In the genomic region with DNA sequence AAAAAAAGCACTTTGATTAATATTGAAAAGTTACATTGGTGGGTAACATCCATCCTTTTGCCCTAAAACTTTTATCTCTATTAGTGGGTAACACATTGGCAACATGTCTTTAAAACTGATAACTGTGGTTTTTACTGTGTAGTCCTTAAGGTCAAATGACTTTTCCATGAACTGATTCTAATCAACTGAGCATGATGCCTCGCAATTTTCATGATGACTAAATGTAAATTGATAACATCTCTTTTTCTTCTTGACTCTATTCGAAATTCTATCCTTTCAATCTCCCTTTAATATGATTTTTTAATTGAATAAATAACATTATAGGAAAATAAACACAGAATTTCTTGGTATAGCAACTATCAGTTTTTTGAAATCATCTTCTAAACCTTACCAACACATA, we compare ENCODE assay signal across 1 cellular context.
TF ChIP-seq lines count a peak whose summit lies in the region.

No MANE protein-coding gene starts in this region.

TF ChIP-seq in K562, 482 proteins besides CTCF, POLR2A, EP300 and RAD21:
- peak; percentile 38; the same call in 1 of the 2 replicates for TF ChIP-seq ARID1B (IDR thresholded peaks at IDR 0.05)
- TF ChIP-seq ZNF695 (CRISPR knock-in tag; IDR thresholded peaks at IDR 0.05), result no peak
- TF ChIP-seq TCF7L2 (IDR thresholded peaks at IDR 0.05; ENCODE audit: low read depth, low read length), result no peak
- TF ChIP-seq YBX1 (IDR thresholded peaks at IDR 0.05), result no peak
- TF ChIP-seq EZH2 (IDR thresholded peaks at IDR 0.05; ENCODE audit: borderline replicate concordance, low read depth, low read length), result no peak
- no peak for TF ChIP-seq HDAC8 (tag; IDR thresholded peaks at IDR 0.05)
- no peak for TF ChIP-seq GABPA (tag; conservative IDR thresholded peaks at IDR 0.05; ENCODE audit: low read depth)
- peak; percentile 26; the same call in 1 of the 2 replicates for TF ChIP-seq TEAD4 (IDR thresholded peaks at IDR 0.05; ENCODE audit: low read length)
- no peak for TF ChIP-seq TEAD4 (CRISPR knock-in tag; IDR thresholded peaks at IDR 0.05; ENCODE audit: borderline replicate concordance)
- TF ChIP-seq, protein P1, sequence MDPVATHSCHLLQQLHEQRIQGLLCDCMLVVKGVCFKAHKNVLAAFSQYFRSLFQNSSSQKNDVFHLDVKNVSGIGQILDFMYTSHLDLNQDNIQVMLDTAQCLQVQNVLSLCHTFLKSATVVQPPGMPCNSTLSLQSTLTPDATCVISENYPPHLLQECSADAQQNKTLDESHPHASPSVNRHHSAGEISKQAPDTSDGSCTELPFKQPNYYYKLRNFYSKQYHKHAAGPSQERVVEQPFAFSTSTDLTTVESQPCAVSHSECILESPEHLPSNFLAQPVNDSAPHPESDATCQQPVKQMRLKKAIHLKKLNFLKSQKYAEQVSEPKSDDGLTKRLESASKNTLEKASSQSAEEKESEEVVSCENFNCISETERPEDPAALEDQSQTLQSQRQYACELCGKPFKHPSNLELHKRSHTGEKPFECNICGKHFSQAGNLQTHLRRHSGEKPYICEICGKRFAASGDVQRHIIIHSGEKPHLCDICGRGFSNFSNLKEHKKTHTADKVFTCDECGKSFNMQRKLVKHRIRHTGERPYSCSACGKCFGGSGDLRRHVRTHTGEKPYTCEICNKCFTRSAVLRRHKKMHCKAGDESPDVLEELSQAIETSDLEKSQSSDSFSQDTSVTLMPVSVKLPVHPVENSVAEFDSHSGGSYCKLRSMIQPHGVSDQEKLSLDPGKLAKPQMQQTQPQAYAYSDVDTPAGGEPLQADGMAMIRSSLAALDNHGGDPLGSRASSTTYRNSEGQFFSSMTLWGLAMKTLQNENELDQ (CRISPR knock-in tag; IDR thresholded peaks at IDR 0.05; ENCODE audit: borderline replicate concordance), result no peak
- TF ChIP-seq, protein P2, sequence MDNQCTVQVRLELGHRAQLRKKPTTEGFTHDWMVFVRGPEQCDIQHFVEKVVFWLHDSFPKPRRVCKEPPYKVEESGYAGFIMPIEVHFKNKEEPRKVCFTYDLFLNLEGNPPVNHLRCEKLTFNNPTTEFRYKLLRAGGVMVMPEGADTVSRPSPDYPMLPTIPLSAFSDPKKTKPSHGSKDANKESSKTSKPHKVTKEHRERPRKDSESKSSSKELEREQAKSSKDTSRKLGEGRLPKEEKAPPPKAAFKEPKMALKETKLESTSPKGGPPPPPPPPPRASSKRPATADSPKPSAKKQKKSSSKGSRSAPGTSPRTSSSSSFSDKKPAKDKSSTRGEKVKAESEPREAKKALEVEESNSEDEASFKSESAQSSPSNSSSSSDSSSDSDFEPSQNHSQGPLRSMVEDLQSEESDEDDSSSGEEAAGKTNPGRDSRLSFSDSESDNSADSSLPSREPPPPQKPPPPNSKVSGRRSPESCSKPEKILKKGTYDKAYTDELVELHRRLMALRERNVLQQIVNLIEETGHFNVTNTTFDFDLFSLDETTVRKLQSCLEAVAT (IDR thresholded peaks at IDR 0.05), result no peak
- peak; percentile 57 for TF ChIP-seq FOSL1 (tag; conservative IDR thresholded peaks at IDR 0.05)
- TF ChIP-seq ZNF551 (CRISPR knock-in tag; IDR thresholded peaks at IDR 0.05), result no peak
- TF ChIP-seq, protein P3, sequence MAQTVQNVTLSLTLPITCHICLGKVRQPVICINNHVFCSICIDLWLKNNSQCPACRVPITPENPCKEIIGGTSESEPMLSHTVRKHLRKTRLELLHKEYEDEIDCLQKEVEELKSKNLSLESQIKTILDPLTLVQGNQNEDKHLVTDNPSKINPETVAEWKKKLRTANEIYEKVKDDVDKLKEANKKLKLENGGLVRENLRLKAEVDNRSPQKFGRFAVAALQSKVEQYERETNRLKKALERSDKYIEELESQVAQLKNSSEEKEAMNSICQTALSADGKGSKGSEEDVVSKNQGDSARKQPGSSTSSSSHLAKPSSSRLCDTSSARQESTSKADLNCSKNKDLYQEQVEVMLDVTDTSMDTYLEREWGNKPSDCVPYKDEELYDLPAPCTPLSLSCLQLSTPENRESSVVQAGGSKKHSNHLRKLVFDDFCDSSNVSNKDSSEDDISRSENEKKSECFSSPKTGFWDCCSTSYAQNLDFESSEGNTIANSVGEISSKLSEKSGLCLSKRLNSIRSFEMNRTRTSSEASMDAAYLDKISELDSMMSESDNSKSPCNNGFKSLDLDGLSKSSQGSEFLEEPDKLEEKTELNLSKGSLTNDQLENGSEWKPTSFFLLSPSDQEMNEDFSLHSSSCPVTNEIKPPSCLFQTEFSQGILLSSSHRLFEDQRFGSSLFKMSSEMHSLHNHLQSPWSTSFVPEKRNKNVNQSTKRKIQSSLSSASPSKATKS (CRISPR knock-in tag; IDR thresholded peaks at IDR 0.05), result no peak
- no peak for TF ChIP-seq U2AF2 (optimal IDR thresholded peaks at IDR 0.05; ENCODE audit: low read depth, low read length)
- no peak for TF ChIP-seq NCOA2 (IDR thresholded peaks at IDR 0.05; ENCODE audit: partially characterized antibody in 2 of 2)
- TF ChIP-seq RUNX1 (IDR thresholded peaks at IDR 0.05; ENCODE audit: low read depth), result no peak
- no peak for TF ChIP-seq ZKSCAN3 (CRISPR knock-in tag; IDR thresholded peaks at IDR 0.05)
- TF ChIP-seq ZNF133 (CRISPR knock-in tag; IDR thresholded peaks at IDR 0.05), result no peak
- TF ChIP-seq ZNF212 (CRISPR knock-in tag; IDR thresholded peaks at IDR 0.05), result no peak
- TF ChIP-seq, protein P4, sequence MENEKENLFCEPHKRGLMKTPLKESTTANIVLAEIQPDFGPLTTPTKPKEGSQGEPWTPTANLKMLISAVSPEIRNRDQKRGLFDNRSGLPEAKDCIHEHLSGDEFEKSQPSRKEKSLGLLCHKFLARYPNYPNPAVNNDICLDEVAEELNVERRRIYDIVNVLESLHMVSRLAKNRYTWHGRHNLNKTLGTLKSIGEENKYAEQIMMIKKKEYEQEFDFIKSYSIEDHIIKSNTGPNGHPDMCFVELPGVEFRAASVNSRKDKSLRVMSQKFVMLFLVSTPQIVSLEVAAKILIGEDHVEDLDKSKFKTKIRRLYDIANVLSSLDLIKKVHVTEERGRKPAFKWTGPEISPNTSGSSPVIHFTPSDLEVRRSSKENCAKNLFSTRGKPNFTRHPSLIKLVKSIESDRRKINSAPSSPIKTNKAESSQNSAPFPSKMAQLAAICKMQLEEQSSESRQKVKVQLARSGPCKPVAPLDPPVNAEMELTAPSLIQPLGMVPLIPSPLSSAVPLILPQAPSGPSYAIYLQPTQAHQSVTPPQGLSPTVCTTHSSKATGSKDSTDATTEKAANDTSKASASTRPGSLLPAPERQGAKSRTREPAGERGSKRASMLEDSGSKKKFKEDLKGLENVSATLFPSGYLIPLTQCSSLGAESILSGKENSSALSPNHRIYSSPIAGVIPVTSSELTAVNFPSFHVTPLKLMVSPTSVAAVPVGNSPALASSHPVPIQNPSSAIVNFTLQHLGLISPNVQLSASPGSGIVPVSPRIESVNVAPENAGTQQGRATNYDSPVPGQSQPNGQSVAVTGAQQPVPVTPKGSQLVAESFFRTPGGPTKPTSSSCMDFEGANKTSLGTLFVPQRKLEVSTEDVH (IDR thresholded peaks at IDR 0.05; ENCODE audit: low read depth, partially characterized antibody), result no peak
- no peak for TF ChIP-seq RFX1 (IDR thresholded peaks at IDR 0.05)
- no peak for TF ChIP-seq LEF1 (IDR thresholded peaks at IDR 0.05)
- no peak for TF ChIP-seq NFE2 (IDR thresholded peaks at IDR 0.05; ENCODE audit: low read depth)
